28 cellular contexts compared by ENCODE assay signal in the genomic region with DNA sequence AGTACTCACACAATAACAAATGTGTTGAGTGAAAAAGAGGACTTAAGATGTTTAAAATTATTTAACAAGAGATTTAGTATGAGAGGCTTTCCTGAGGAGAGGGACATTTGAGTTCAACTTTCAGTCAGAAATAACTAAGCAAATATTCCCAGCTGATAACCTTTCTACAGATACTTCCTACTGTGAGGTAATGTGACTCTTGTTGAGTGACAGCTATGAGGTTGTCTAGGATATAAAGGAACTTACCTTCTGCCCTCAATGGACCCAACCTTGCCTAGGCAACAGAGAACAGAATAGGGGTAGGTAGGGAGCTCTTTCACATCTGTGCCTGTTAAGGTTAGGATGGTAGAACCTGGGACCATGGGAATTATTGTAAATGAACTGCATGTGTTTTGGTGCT. TPM values are rescaled to one million over a fixed set of nuclear protein-coding genes. Genes with fewer than 3 reads are reported as not detected.
DNase-seq lines count a peak whose midpoint lies in the region; ATAC-seq, FAIRE-seq and TF ChIP-seq lines count a peak whose summit lies in the region.
"Had no signal": no experiment of that assay in that cellular context is flagged by ENCODE, and none has a peak within 500 bp of the region (broad histone marks: within the 10 kb centered on the region; RNA-seq: fewer than 3 reads in every experiment).

No MANE protein-coding gene starts in this region.

- no peaks in the 10 kb centered on the region for H4K20me1 ChIP-seq in K562 (replicated peaks; ENCODE audit: control insufficient read depth, insufficient read depth, low read length)
- H4K20me1 ChIP-seq: BLaER1 had no signal

- TF ChIP-seq EP300 in K562 (IDR thresholded peaks at IDR 0.05; ENCODE audit: low read length) = no peak

- TF ChIP-seq POLR2A in K562 (conservative IDR thresholded peaks at IDR 0.05) = no peak

- CTCF ChIA-PET in K562 (lab: Yijun Ruan, JAX; ENCODE audit: low intra/inter-chr PET ratio) = no interaction called here

- DNase-seq in DMS53 (lab: John Stamatoyannopoulos, UW) (peak; percentile 58), DMS53 treated with DMSO at 0.1 percent for 48 hours (lab: John Stamatoyannopoulos, UW; ENCODE audit: unreplicated experiment) (peak; percentile 11), HuH-7.5 (ENCODE audit: low spot score) (peak; percentile 18), K562 (ENCODE audit: extremely low read depth in 1 of 4, low spot score in 3 of 4) (no peak), NCI-H2081 treated with DMSO at 0.1 percent for 48 hours (lab: John Stamatoyannopoulos, UW) (no peak), HCEC 1CT (no peak)
- DNase-seq: 8988T; ACHN; BE2C; C1 segment of cervical spinal cord; CD4-positive, alpha-beta memory T cell; CD4-positive, CD25-positive, alpha-beta regulatory T cell; CD8-positive, alpha-beta memory T cell; COR-L47; DMS 273 treated with DMSO at 0.1 percent for 48 hours; DMS153; DMS79; DND-41; EL; GDM1 had no signal

- no peak overlapping the region for H3K9ac ChIP-seq in K562 (ENCODE audit: insufficient read depth in 1 of 2, low read depth in 2 of 2, low read length in 2 of 2)
- H3K9ac ChIP-seq: BLaER1 had no signal

- no peaks in the 10 kb centered on the region for H3K27me3 ChIP-seq in K562 (ENCODE audit: control insufficient read depth in 2 of 2, insufficient read depth in 2 of 2, low read length in 2 of 2)
- H3K27me3 ChIP-seq: BE2C, BLaER1 had no signal

- TF ChIP-seq CTCF in K562 (IDR thresholded peaks at IDR 0.05 in 2 of 3, conservative IDR thresholded peaks at IDR 0.05 in 1 of 3; ENCODE audit: insufficient read depth in 2 of 3, low read depth in 1 of 3, low read length in 3 of 3) = no peak

- intact Hi-C loops in K562 (cut with micrococcal nuclease) = no loop called here

- ATAC-seq in K562 (no peak), HG03565 (IDR thresholded peaks at IDR 0.05; ENCODE audit: unreplicated experiment) (no peak), GM18873 (IDR thresholded peaks at IDR 0.05; ENCODE audit: low FRiP score, unreplicated experiment) (no peak)
- ATAC-seq: GM12878 had no signal

- no peak overlapping the region for H3K4me2 ChIP-seq in K562 (ENCODE audit: insufficient read depth, low read length)
- H3K4me2 ChIP-seq: BLaER1 had no signal

- H3K4me1 ChIP-seq in K562 (replicated peaks in 1 of 2; ENCODE audit: control insufficient read depth in 2 of 2, insufficient read depth in 2 of 2, low read length in 2 of 2) = no peaks in the 10 kb centered on the region
- H3K4me1 ChIP-seq: BE2C, BLaER1 had no signal

- H3K36me3 ChIP-seq in K562 (ENCODE audit: control insufficient read depth, insufficient read depth, low read length) = no peaks in the 10 kb centered on the region
- H3K36me3 ChIP-seq: BE2C, BLaER1 had no signal

- POLR2A ChIA-PET in K562 (lab: Yijun Ruan, JAX) = interaction anchor here (1.2 kb wide), 1 partner anchor 9 kb away, joined by 4 read pairs; no protein-coding TSS in a partner anchor

- no peaks in the 10 kb centered on the region for H3K9me3 ChIP-seq in K562 (replicated peaks; ENCODE audit: control insufficient read depth, insufficient read depth, low read depth, low read length)
- H3K9me3 ChIP-seq: BE2C, BLaER1 had no signal

- TF ChIP-seq RAD21 in K562 (CRISPR knock-in tag; conservative IDR thresholded peaks at IDR 0.05 in 1 of 2, IDR thresholded peaks at IDR 0.05 in 1 of 2) = no peak

- H2AFZ ChIP-seq in K562 (ENCODE audit: low read depth, low read length) = no peak overlapping the region

- no peaks in the 10 kb centered on the region for H3K79me2 ChIP-seq in K562 (ENCODE audit: control insufficient read depth, insufficient read depth, low read length)

- in situ Hi-C loops in K562 (cut with MboI) = no loop called here

- no peak for FAIRE-seq in K562 (lab: Jason Lieb, UNC)
- FAIRE-seq: A204.1, GM12878, GM12892, GM18507, GM19239 had no signal

- no peaks in the 10 kb centered on the region for H3K9me1 ChIP-seq in K562 (ENCODE audit: control insufficient read depth, insufficient read depth, low read length)

- H3K4me3 ChIP-seq in K562 = no peak overlapping the region
- H3K4me3 ChIP-seq: BLaER1, GM12878 had no signal

- BruUV-seq in K562 (replicated peaks; lab: Mats Ljungman, UMichigan) = no TSS peak

- H3K27ac ChIP-seq in K562 (ENCODE audit: extremely low read depth, low read depth, low read length) = no peak overlapping the region
- H3K27ac ChIP-seq: BLaER1 had no signal

TF ChIP-seq in K562, 482 proteins besides CTCF, POLR2A, EP300 and RAD21:
- TF ChIP-seq, protein P1, sequence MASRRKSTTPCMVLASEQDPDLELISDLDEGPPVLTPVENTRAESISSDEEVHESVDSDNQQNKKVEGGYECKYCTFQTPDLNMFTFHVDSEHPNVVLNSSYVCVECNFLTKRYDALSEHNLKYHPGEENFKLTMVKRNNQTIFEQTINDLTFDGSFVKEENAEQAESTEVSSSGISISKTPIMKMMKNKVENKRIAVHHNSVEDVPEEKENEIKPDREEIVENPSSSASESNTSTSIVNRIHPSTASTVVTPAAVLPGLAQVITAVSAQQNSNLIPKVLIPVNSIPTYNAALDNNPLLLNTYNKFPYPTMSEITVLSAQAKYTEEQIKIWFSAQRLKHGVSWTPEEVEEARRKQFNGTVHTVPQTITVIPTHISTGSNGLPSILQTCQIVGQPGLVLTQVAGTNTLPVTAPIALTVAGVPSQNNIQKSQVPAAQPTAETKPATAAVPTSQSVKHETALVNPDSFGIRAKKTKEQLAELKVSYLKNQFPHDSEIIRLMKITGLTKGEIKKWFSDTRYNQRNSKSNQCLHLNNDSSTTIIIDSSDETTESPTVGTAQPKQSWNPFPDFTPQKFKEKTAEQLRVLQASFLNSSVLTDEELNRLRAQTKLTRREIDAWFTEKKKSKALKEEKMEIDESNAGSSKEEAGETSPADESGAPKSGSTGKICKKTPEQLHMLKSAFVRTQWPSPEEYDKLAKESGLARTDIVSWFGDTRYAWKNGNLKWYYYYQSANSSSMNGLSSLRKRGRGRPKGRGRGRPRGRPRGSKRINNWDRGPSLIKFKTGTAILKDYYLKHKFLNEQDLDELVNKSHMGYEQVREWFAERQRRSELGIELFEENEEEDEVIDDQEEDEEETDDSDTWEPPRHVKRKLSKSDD (conservative IDR thresholded peaks at IDR 0.05; ENCODE audit: low read length) = no peak
- peak; percentile 83 for TF ChIP-seq PKNOX1 (IDR thresholded peaks at IDR 0.05)

RNA-seq across cellular contexts. Expression of gene GLUD2, which starts 54.7 kb away (rescaled TPM):
- total RNA-seq in K562 (2011; cell fraction: chromatin; rRNA removed; ENCODE audit: low replicate concordance) = 7.3 and 11.6 TPM in 2 replicates
- 5.5 and 5.8 TPM in 2 replicates for total RNA-seq in K562 (2011; cell fraction: nucleolus; rRNA removed)
- total RNA-seq in K562 (2011; cell fraction: nucleoplasm; rRNA removed) = 4.9 and 7.0 TPM in 2 replicates
- total RNA-seq in K562 (2014; rRNA removed) (7.0 and 8.1 TPM in 2 replicates), K562 (2014; rRNA removed; fragmentation: Illumina TruSeq; extraction: Trizol) (9.0 and 9.1 TPM in 2 replicates), K562 (2015; rRNA removed; fragmentation: Illumina TruSeq; extraction: Trizol) (7.1 and 7.5 TPM in 2 replicates), K562 (2021) (8.8 and 9.6 TPM in 2 replicates)
- polyA plus RNA-seq in K562 (2011; rRNA removed) (1.9 and 8.1 TPM in 2 replicates), K562 (2014; fragmentation: Illumina TruSeq; extraction: Trizol) (7.8 and 8.1 TPM in 2 replicates), K562 (2014; fragmentation: Nextera tagmentation; extraction: Ambion mirVana) (1 to 10 TPM; 1.5 to 1.6 TPM), K562 (2014; rRNA removed) (5.3 and 5.6 TPM in 2 replicates)
- 0.63 and 4.4 TPM in 2 replicates for polyA plus RNA-seq in K562 (2011; cell fraction: cytosol; rRNA removed)
- polyA plus RNA-seq in K562 (2011; cell fraction: nucleus; rRNA removed) = 0.56 and 2.9 TPM in 2 replicates
- 6.6 and 7.7 TPM in 2 replicates for polyA plus RNA-seq in K562 (2012)
- polyA minus RNA-seq in K562 (2011; rRNA and poly(A)+ RNA removed) = 2.8 and 16.1 TPM in 2 replicates
- polyA minus RNA-seq in K562 (2011; cell fraction: cytosol; rRNA and poly(A)+ RNA removed) = 5.3 TPM in 1 of 2 replicates, not detected in the other
- polyA minus RNA-seq in K562 (2011; cell fraction: nucleus; rRNA and poly(A)+ RNA removed) = 1.6 and 5.0 TPM in 2 replicates

Comparison
In these comparisons a context has a peak if more than half of its experiments do, and no peak if none do; other contexts are left out.
1. DNase-seq: peak in DMS53 (single experiment), DMS53 treated with DMSO at 0.1 percent for 48 hours (single experiment) and HuH-7.5 (single experiment); none in K562 (0 of 4), NCI-H2081 treated with DMSO at 0.1 percent for 48 hours (single experiment) and HCEC 1CT (single experiment).